In genomic region chr14:54423991-54424390, GRCh38 we compare ENCODE assay signal across 23 cellular contexts. TPM values are rescaled to one million over a fixed set of nuclear protein-coding genes. Genes with fewer than 3 reads are reported as not detected.
DNase-seq lines count a peak whose midpoint lies in the region; FAIRE-seq and TF ChIP-seq lines count a peak whose summit lies in the region.
"Had no signal": no experiment of that assay in that cellular context is flagged by ENCODE, and none has a peak within 500 bp of the region (broad histone marks: within the 10 kb centered on the region; RNA-seq: fewer than 3 reads in every experiment).

No MANE protein-coding gene starts in this region.

- no peaks in the 10 kb centered on the region for H3K9me3 Mint-ChIP-seq in activated naive CD4-positive, alpha-beta T cell treated with anti-CD3 and anti-CD28 coated beads, Interleukin-2, amount 50 U/mL, for 24 hours

- no peak for TF ChIP-seq CTCF in D721Med (IDR thresholded peaks at IDR 0.05; ENCODE audit: insufficient read depth, missing control alignments)

- H3K4me3 Mint-ChIP-seq in activated naive CD4-positive, alpha-beta T cell treated with anti-CD3 and anti-CD28 coated beads, Interleukin-2, amount 50 U/mL, for 24 hours = no peak overlapping the region
- H3K4me3 Mint-ChIP-seq: CD14-positive monocyte had no signal

- DNase-seq in activated naive CD4-positive, alpha-beta T cell (lab: John Stamatoyannopoulos, UW) = no peak
- DNase-seq in D721Med (ENCODE audit: insufficient read length, low spot score) (no peak), RKO (ENCODE audit: low spot score) (peak; percentile 29), iris pigment epithelial cell (ENCODE audit: low read depth) (peak; percentile 21), posterior vena cava (ENCODE audit: low spot score) (no peak), SHP77 treated with DMSO at 0.1 percent for 48 hours (lab: John Stamatoyannopoulos, UW) (no peak), LoVo (ENCODE audit: low spot score) (no peak)
- DNase-seq: ACHN, BE2C, Calu3, DND-41, NCI-H1436, NCI-H187, NCI-H2081 treated with DMSO at 0.1 percent for 48 hours, NCI-H2171, NCI-H226, NCI-H510A, NCI-H69, SHP77 had no signal

- peak; percentile 55 for FAIRE-seq in D721Med (lab: Jason Lieb, UNC)
- FAIRE-seq: GM12892, H54 had no signal

- H3K36me3 Mint-ChIP-seq in activated naive CD4-positive, alpha-beta T cell treated with anti-CD3 and anti-CD28 coated beads, Interleukin-2, amount 50 U/mL, for 24 hours = peaks cover 5% of the 10 kb centered on the region

- peak overlapping the region; percentile 52 for H3K27ac Mint-ChIP-seq in activated naive CD4-positive, alpha-beta T cell treated with anti-CD3 and anti-CD28 coated beads, Interleukin-2, amount 50 U/mL, for 24 hours
- H3K27ac Mint-ChIP-seq: CD14-positive monocyte had no signal

- no peaks in the 10 kb centered on the region for H3K27me3 Mint-ChIP-seq in activated naive CD4-positive, alpha-beta T cell treated with anti-CD3 and anti-CD28 coated beads, Interleukin-2, amount 50 U/mL, for 24 hours

- H3K4me1 Mint-ChIP-seq in activated naive CD4-positive, alpha-beta T cell treated with anti-CD3 and anti-CD28 coated beads, Interleukin-2, amount 50 U/mL, for 24 hours = peaks cover 20% of the 10 kb centered on the region

- intact Hi-C loops in posterior vena cava (cut with DNase I) = no loop called here

RNA-seq across cellular contexts. Expression of gene CNIH1, which starts 17.2 kb away (rescaled TPM):
- 100 to 1,000 TPM; 104 to 110 TPM for total RNA-seq in posterior vena cava

RNA-seq across cellular contexts. Expression of gene CDKN3, which starts 27.2 kb away (rescaled TPM):
- total RNA-seq in posterior vena cava = 1 to 10 TPM; 1.4 to 3.4 TPM

Comparison
In these comparisons a context has a peak if more than half of its experiments do, and no peak if none do; other contexts are left out.
1. DNase-seq: peak in RKO (single experiment) and iris pigment epithelial cell (single experiment); none in activated naive CD4-positive, alpha-beta T cell (0 of 4), D721Med (single experiment), posterior vena cava (single experiment), SHP77 treated with DMSO at 0.1 percent for 48 hours (single experiment) and LoVo (single experiment).